ENCODE assay signal across 17 cellular contexts in the genomic region with DNA sequence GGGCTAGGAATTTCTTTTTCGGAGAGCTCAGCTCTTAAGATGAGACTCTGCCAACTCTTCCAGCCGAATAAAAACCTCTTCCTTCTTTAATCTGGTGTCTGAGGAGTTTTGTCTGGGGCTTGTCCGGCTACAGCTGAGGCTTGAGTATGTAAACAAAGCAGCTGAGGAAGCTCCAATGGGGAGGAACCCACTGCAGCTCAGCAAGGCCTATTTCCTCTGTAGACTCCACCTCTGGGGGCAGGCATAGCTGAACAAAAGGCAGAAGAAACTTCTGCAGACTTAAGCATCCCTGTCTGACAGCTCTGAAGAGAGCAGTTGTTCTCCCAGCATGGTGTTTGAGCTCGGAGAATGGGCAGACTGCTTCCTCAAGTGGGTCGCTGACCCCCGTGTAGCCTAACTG.
"Had no signal": no experiment of that assay in that cellular context is flagged by ENCODE, and none has a peak within 500 bp of the region (broad histone marks: within the 10 kb centered on the region; RNA-seq: fewer than 3 reads in every experiment).

No MANE protein-coding gene starts in this region.

- H3K27me3 ChIP-seq: body of pancreas, dorsolateral prefrontal cortex, gastroesophageal sphincter, heart left ventricle, neutrophil, testis, upper lobe of left lung had no signal

- H3K4me1 ChIP-seq: body of pancreas, gastroesophageal sphincter, heart left ventricle, parathyroid adenoma, testis, upper lobe of left lung had no signal

- H3K36me3 ChIP-seq: gastroesophageal sphincter, heart left ventricle, neutrophil, upper lobe of left lung had no signal

- H3K9me3 ChIP-seq: body of pancreas, neutrophil, testis had no signal

- H3K4me3 ChIP-seq: body of pancreas, dorsolateral prefrontal cortex, gastroesophageal sphincter, heart left ventricle, testis, upper lobe of left lung had no signal

- DNase-seq: activated CD4-positive, alpha-beta T cell treated with anti-CD3 and anti-CD28 coated beads, Interleukin-2, amount 10 ng/mL, durations not matched to agents 24 days and 14 days; activated CD8-positive, alpha-beta T cell treated with anti-CD3 and anti-CD28 coated beads for 36 hours; activated naive CD4-positive, alpha-beta T cell treated with Interleukin-2 at 50 U/mL for 16 hours; activated naive CD8-positive, alpha-beta T cell treated with anti-CD3 and anti-CD28 coated beads, Interleukin-2, amount 10 ng/mL, durations not matched to agents 7 days and 5 days; activated T-cell treated with anti-CD3 and anti-CD28 coated beads, Interleukin-2, amount 50 U/mL, for 24 hours; body of pancreas; dorsolateral prefrontal cortex; heart left ventricle; immature natural killer cell; naive thymus-derived CD8-positive, alpha-beta T cell; stimulated activated CD4-positive, alpha-beta T cell treated with anti-CD3 and anti-CD28 coated beads, Interleukin-4, amount 100 ng/mL, for 24 hours; testis had no signal

- H3K27ac ChIP-seq: body of pancreas, dorsolateral prefrontal cortex, epithelial cell of prostate, gastroesophageal sphincter, heart left ventricle, neutrophil, parathyroid adenoma, testis, upper lobe of left lung had no signal
